Comparison of ENCODE assay signal across 13 cellular contexts in the genomic region with DNA sequence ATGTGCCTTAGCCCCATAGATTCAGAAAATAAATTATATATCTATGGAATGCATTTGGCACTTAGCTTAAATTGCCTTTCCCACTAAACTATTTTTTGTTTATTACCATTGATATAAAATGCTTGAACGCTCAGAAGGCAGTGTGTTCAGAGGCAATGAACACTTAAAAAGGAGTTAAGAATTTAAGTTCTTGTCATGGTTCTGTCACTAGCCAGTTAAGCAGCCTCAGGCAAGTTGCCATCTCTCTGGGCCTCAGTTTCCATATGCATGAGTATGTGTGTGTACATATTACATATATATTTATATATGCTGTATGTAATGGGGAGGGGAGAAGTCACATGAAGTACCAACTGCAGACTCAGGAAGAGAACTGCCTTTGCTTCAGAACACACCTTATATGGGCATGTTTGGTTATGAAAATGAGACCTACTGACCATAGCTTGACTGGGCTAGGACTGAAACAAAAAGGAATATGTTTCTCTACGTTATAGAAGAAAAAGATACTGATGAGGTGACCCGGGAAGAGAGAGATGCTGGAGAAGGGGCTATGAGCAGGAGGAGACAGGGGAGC.
DNase-seq lines count a peak whose midpoint lies in the region; ATAC-seq, FAIRE-seq and TF ChIP-seq lines count a peak whose summit lies in the region.
"Had no signal": no experiment of that assay in that cellular context is flagged by ENCODE, and none has a peak within 500 bp of the region (broad histone marks: within the 10 kb centered on the region; RNA-seq: fewer than 3 reads in every experiment).

No MANE protein-coding gene starts in this region.

- no peaks in the 10 kb centered on the region for H3K36me3 ChIP-seq in esophagus squamous epithelium

- H3K27me3 Mint-ChIP-seq in activated CD4-positive, alpha-beta T cell treated with anti-CD3 and anti-CD28 coated beads, Interleukin-2, amount 10 ng/mL, durations not matched to agents 24 days and 14 days = peaks cover 12% of the 10 kb centered on the region

- peaks cover 9% of the 10 kb centered on the region for H3K9me3 Mint-ChIP-seq in activated CD4-positive, alpha-beta T cell treated with anti-CD3 and anti-CD28 coated beads, Interleukin-2, amount 10 ng/mL, durations not matched to agents 24 days and 14 days

- no peak for DNase-seq in GM12892 (ENCODE audit: insufficient read length)
- peak; percentile 85 for DNase-seq in choroid plexus epithelial cell (ENCODE audit: low read depth)
- no peak for DNase-seq in activated CD4-positive, alpha-beta T cell treated with anti-CD3 and anti-CD28 coated beads, Interleukin-2, amount 10 ng/mL, durations not matched to agents 24 days and 14 days
- no peak for DNase-seq in kidney tubule cell (ENCODE audit: low spot score)
- no peak for DNase-seq in esophagus squamous epithelium (lab: John Stamatoyannopoulos, UW)
- DNase-seq: cortex of kidney, MV-4-11, posterior cingulate gyrus had no signal

- H3K9me3 ChIP-seq in esophagus squamous epithelium = peaks cover 0 to 4% (median 0%) of the 10 kb centered on the region in 3 donors

- no peak overlapping the region for H3K4me3 Mint-ChIP-seq in activated CD4-positive, alpha-beta T cell treated with anti-CD3 and anti-CD28 coated beads, Interleukin-2, amount 10 ng/mL, durations not matched to agents 24 days and 14 days
- H3K4me3 Mint-ChIP-seq: CD14-positive monocyte had no signal

- intact Hi-C loops in activated CD4-positive, alpha-beta T cell treated with anti-CD3 and anti-CD28 coated beads, Interleukin-2, amount 10 ng/mL, durations not matched to agents 24 days and 14 days (cut with micrococcal nuclease) = no loop called here
- intact Hi-C loops in esophagus squamous epithelium (cut with DNase I) = no loop called here

- H3K4me1 ChIP-seq in esophagus squamous epithelium = peaks cover 0 to 18% (median 0%) of the 10 kb centered on the region in 3 donors

- no peak for TF ChIP-seq POLR2A in GM12892 (IDR thresholded peaks at IDR 0.05; ENCODE audit: low read depth, low read length)
- TF ChIP-seq POLR2A in esophagus squamous epithelium (IDR thresholded peaks at IDR 0.05) = no peak

- no peak for TF ChIP-seq CTCF in choroid plexus epithelial cell (conservative IDR thresholded peaks at IDR 0.05; ENCODE audit: low read depth, low read length)
- no peak for TF ChIP-seq CTCF in esophagus squamous epithelium (IDR thresholded peaks at IDR 0.05)

- no peak overlapping the region for H3K27ac ChIP-seq in esophagus squamous epithelium

- peaks cover 0 to 2% (median 0%) of the 10 kb centered on the region in 4 donors for H3K27me3 ChIP-seq in esophagus squamous epithelium

- WGBS in esophagus squamous epithelium, 2 donors = 74 to 87% methylated on average over 3 of the region's 3 CpGs

- H3K4me3 ChIP-seq in choroid plexus epithelial cell (ENCODE audit: low read depth, low read length) (no peak overlapping the region), esophagus squamous epithelium (no peak overlapping the region)

- H3K36me3 Mint-ChIP-seq in activated CD4-positive, alpha-beta T cell treated with anti-CD3 and anti-CD28 coated beads, Interleukin-2, amount 10 ng/mL, durations not matched to agents 24 days and 14 days (ENCODE audit: low read depth) = no peaks in the 10 kb centered on the region
- H3K36me3 Mint-ChIP-seq: CD14-positive monocyte had no signal

- H3K27ac Mint-ChIP-seq in activated CD4-positive, alpha-beta T cell treated with anti-CD3 and anti-CD28 coated beads, Interleukin-2, amount 10 ng/mL, durations not matched to agents 24 days and 14 days = no peak overlapping the region

- peak; percentile 80 for FAIRE-seq in GM12892 (lab: Jason Lieb, UNC)

- peaks cover 15% of the 10 kb centered on the region for H3K4me1 Mint-ChIP-seq in activated CD4-positive, alpha-beta T cell treated with anti-CD3 and anti-CD28 coated beads, Interleukin-2, amount 10 ng/mL, durations not matched to agents 24 days and 14 days

- ATAC-seq in GM21447 (IDR thresholded peaks at IDR 0.05; ENCODE audit: unreplicated experiment) = peak; percentile 50
- ATAC-seq in HG03354 (IDR thresholded peaks at IDR 0.05; ENCODE audit: poor library complexity, severe bottlenecking, unreplicated experiment) = peak; percentile 67
- ATAC-seq in GM21717 (IDR thresholded peaks at IDR 0.05; ENCODE audit: unreplicated experiment) = no peak
- ATAC-seq: Right ventricle myocardium inferior had no signal
